In the genomic region with DNA sequence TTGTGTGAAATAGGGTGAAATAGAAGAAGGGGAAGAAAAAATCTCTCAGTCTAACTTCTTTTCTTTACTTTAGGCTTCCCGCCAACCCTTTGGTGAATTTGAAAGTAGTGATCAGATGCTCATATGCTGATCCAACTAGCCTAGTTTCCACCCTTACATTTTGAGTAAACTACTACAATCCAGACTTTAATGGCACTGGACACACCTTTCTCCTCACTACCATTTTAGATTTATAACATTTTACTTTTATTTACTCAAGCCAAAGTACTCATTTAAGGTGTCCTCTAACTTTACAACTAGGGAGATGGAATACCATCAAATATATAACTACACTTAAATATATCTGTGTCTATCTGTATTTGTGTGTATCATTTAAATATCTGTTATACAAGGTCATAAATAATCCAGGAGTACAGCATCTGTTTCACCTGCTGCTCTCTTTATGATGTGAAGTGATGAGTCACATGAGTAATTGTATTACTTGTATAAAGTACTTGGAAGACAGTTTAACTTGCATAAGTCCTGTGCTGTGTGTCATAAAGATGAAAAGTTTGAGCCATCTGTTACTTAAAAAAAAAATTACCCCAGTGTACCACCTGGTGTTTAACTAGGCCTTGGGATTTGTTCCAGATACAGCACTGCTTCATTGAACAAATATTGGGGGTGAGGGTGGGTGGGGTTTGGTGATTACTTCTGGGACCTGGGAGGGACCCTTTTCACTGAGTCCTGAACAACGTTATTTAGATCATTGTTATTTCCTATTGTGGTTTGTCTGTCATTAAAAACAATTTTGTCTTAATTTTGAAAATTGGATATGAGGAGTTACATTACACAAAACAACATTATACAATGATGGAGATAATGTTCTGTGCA, we compare ENCODE assay signal across 10 cellular contexts.
DNase-seq lines count a peak whose midpoint lies in the region; ATAC-seq, FAIRE-seq and TF ChIP-seq lines count a peak whose summit lies in the region.
"Had no signal": no experiment of that assay in that cellular context is flagged by ENCODE, and none has a peak within 500 bp of the region (broad histone marks: within the 10 kb centered on the region; RNA-seq: fewer than 3 reads in every experiment).

No MANE protein-coding gene starts in this region.

- no peak overlapping the region for H2AFZ ChIP-seq in hepatocyte

- no peak for FAIRE-seq in HTR-8/SVneo (lab: Jason Lieb, UNC)

- no peaks in the 10 kb centered on the region for H3K36me3 ChIP-seq in hepatocyte (replicated peaks; ENCODE audit: insufficient read depth, low read depth)
- H3K36me3 ChIP-seq: transverse colon had no signal

- no peak for TF ChIP-seq CTCF in hepatocyte (IDR thresholded peaks at IDR 0.05; ENCODE audit: poor library complexity)
- no peak for TF ChIP-seq CTCF in GM13976 (IDR thresholded peaks at IDR 0.05; ENCODE audit: borderline replicate concordance, control extremely low read depth, extremely low read depth, insufficient read depth, missing control alignments)

- H3K79me2 ChIP-seq in hepatocyte, result peaks cover 3% of the 10 kb centered on the region

- H3K4me2 ChIP-seq in hepatocyte, result no peak overlapping the region

- H4K20me1 ChIP-seq in hepatocyte (ENCODE audit: insufficient read depth, poor library complexity, severe bottlenecking), result no peaks in the 10 kb centered on the region

- H3K27me3 ChIP-seq in hepatocyte, result no peaks in the 10 kb centered on the region
- H3K27me3 ChIP-seq: transverse colon had no signal

- peak overlapping the region; percentile 3 for H3K27ac ChIP-seq in hepatocyte

- no peaks in the 10 kb centered on the region for H3K9me2 ChIP-seq in hepatocyte (replicated peaks; ENCODE audit: insufficient read depth)

- no peaks in the 10 kb centered on the region for H3K4me1 ChIP-seq in hepatocyte (ENCODE audit: insufficient read depth)

- DNase-seq in DMS153 treated with DMSO at 0.1 percent for 48 hours (lab: John Stamatoyannopoulos, UW; ENCODE audit: unreplicated experiment) (peak; percentile 86), HTR-8/SVneo (ENCODE audit: insufficient read length, low spot score) (peak; percentile 14), NCI-H69 (lab: John Stamatoyannopoulos, UW) (peak; percentile 99), hepatocyte (ENCODE audit: low spot score) (peak; percentile 20), MV-4-11 (lab: John Stamatoyannopoulos, UW) (no peak), OCI-M2 (lab: John Stamatoyannopoulos, UW; ENCODE audit: unreplicated experiment) (no peak), GM13976 (ENCODE audit: low spot score) (no peak)
- DNase-seq: activated naive CD4-positive, alpha-beta T cell; transverse colon had no signal

- no peak for ATAC-seq in GM19467 (IDR thresholded peaks at IDR 0.05; ENCODE audit: unreplicated experiment)

- H3K9me3 ChIP-seq in hepatocyte (ENCODE audit: low read depth), result no peaks in the 10 kb centered on the region
- H3K9me3 ChIP-seq: transverse colon had no signal

- 59% methylated on average over 2 of the region's 2 CpGs for whole genome bisulfite sequencing in hepatocyte (ENCODE audit: low lambda C conversion rate, missing lambda C conversion rate)

- H3K4me3 ChIP-seq in hepatocyte, result no peak overlapping the region
- H3K4me3 ChIP-seq: transverse colon had no signal

- in situ Hi-C loops in GM13976 (cut with MboI; ENCODE audit: low sequenced_read_pairs, unreplicated experiment), result no loop called here

Comparison
In these comparisons a context has a peak if more than half of its experiments do, and no peak if none do; other contexts are left out.
1. DNase-seq: peak in DMS153 treated with DMSO at 0.1 percent for 48 hours (single experiment), HTR-8/SVneo (single experiment), NCI-H69 (single experiment) and hepatocyte (single experiment); none in MV-4-11 (single experiment), OCI-M2 (single experiment) and GM13976 (single experiment).